Comparison of ENCODE assay signal across 1 cellular context in the genomic region with DNA sequence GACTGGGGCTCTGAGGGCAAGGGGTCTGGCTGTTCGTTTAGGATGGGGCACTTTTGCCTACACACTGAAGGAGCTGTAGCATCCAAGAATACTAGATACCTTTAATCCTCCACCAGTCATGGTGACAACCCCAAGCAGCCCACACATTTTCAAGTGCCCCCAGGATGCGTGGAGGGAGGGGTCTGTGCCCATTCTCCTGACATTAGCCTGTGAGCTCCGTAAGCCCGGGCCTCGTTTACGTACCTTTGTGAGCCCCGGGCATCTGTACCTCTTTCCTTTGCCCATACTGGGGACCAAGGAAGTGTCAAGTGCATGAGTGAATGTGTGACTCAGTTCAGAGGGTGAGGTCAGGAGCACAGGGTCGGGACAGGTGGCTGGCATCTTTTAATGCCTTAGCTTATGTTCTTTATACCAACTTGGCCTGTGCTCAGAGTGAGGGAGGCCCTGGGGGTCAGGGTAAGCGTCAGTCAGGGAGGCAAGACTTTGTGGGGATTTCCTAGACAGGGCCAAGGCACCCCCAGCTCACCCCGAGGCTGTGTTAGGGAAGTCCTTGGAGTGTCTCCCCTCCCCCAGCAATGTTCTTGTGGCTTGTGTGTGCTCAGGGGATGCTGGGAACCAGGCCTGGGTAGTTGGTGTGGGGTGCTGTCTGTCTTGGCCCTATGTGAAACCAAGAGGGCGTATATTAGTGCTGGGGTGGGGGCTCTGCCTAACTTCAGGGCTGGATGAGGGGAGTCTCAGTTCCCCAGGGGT.
TF ChIP-seq lines count a peak whose summit lies in the region.

No MANE protein-coding gene starts in this region.

TF ChIP-seq in HCT116, 20 proteins besides CTCF, POLR2A, EP300 and RAD21:
- peak; percentile 11; the same call in 1 of the 2 replicates for TF ChIP-seq POLR2AphosphoS5 (IDR thresholded peaks at IDR 0.05; ENCODE audit: low read depth, low read length)
- no peak for TF ChIP-seq CEBPB (IDR thresholded peaks at IDR 0.05; ENCODE audit: low read depth)
